ENCODE assay signal across 8 cellular contexts in the genomic region with DNA sequence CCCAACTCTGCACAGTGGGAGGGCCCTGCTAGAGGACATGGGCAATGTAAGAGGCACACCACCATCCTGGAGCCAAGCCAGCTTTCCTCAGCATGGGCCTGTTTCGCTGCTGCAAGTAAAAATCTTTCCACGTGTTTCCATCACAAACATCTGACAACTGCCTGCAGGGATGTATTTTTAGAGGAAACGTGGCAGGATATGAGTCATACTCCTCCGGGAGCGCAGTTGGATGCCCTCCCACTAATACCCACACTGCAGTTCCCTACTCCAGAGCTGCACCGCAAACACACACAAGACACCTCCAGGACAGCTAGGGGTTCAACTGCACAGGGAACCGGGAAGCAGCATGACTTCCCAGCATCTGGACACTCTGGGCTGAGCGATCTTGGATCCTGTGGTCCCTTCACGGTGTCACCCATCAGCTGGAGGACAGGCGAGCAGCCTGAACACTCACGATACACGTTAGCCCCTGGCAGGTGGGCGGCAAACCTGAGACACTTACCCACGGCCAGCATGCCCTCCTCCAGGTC. TPM values are rescaled to one million over a fixed set of nuclear protein-coding genes. Genes with fewer than 3 reads are reported as not detected.
DNase-seq lines count a peak whose midpoint lies in the region; ATAC-seq, FAIRE-seq and TF ChIP-seq lines count a peak whose summit lies in the region.

No MANE protein-coding gene starts in this region.

- peak; percentile 91 for FAIRE-seq in RCC 7860 (lab: Jason Lieb, UNC)

- no peaks in the 10 kb centered on the region for H3K27me3 Mint-ChIP-seq in dendritic cell treated with granulocyte-macrophage colony-stimulating factor and Interleukin-4, amounts not matched to agents 40 ng/mL and 50 ng/mL, for 4 days

- 77 to 86% methylated on average over 8 to 11 of the region's 14 CpGs for WGBS in mesodermal cell (ENCODE audit: insufficient coverage in 2 of 2), 2 experiments

- peaks cover 100% of the 10 kb centered on the region for H3K36me3 Mint-ChIP-seq in dendritic cell treated with granulocyte-macrophage colony-stimulating factor and Interleukin-4, amounts not matched to agents 40 ng/mL and 50 ng/mL, for 4 days (ENCODE audit: low read depth)

- intact Hi-C loops in dendritic cell treated with granulocyte-macrophage colony-stimulating factor and Interleukin-4, amounts not matched to agents 40 ng/mL and 50 ng/mL, for 4 days (cut with micrococcal nuclease) = no loop called here
- intact Hi-C loops in vagina (cut with DNase I) = no loop called here

- H3K9me3 Mint-ChIP-seq in dendritic cell treated with granulocyte-macrophage colony-stimulating factor and Interleukin-4, amounts not matched to agents 40 ng/mL and 50 ng/mL, for 4 days = no peaks in the 10 kb centered on the region

- TF ChIP-seq CTCF in vagina (IDR thresholded peaks at IDR 0.05) = no peak

- H3K27ac ChIP-seq in mesodermal cell (ENCODE audit: low read depth, low read length, severe bottlenecking) = peak overlapping the region; percentile 75
- peak overlapping the region; percentile 86 for H3K27ac ChIP-seq in vagina

- H3K27ac Mint-ChIP-seq in dendritic cell treated with granulocyte-macrophage colony-stimulating factor and Interleukin-4, amounts not matched to agents 40 ng/mL and 50 ng/mL, for 4 days = peak overlapping the region; percentile 16

- no peak for ATAC-seq in GM21529 (IDR thresholded peaks at IDR 0.05; ENCODE audit: unreplicated experiment)

- H3K4me1 Mint-ChIP-seq in dendritic cell treated with granulocyte-macrophage colony-stimulating factor and Interleukin-4, amounts not matched to agents 40 ng/mL and 50 ng/mL, for 4 days (ENCODE audit: low read depth) = peaks cover 62% of the 10 kb centered on the region

- DNase-seq in GOT3 (lab: John Stamatoyannopoulos, UW) = peak; percentile 30
- DNase-seq in RCC 7860 (ENCODE audit: low spot score) = peak; percentile 95
- peak in 1 of 2 donors; percentile 97 for DNase-seq in vagina (ENCODE audit: extremely low spot score in 2 of 2)
- no peak for DNase-seq in H7
- no peak for DNase-seq in effector CD4-positive, alpha-beta T cell

- H3K4me1 ChIP-seq in mesodermal cell (ENCODE audit: control insufficient read depth, insufficient read depth, low read length, poor library complexity, severe bottlenecking) (peaks cover 45% of the 10 kb centered on the region), vagina (peaks cover 85% of the 10 kb centered on the region)

- peak overlapping the region; percentile 35 for H3K4me3 Mint-ChIP-seq in dendritic cell treated with granulocyte-macrophage colony-stimulating factor and Interleukin-4, amounts not matched to agents 40 ng/mL and 50 ng/mL, for 4 days

- H3K27me3 ChIP-seq in vagina (no peaks in the 10 kb centered on the region), H7 (ENCODE audit: control insufficient read depth, insufficient read depth, low read length) (no peaks in the 10 kb centered on the region)

- H3K36me3 ChIP-seq in mesodermal cell (ENCODE audit: control insufficient read depth, insufficient read depth, low read length) (peaks cover 71% of the 10 kb centered on the region), vagina (peaks cover 0 to 59% of the 10 kb centered on the region in 2 donors), H7 (replicated peaks; ENCODE audit: control insufficient read depth, insufficient read depth, low read length) (peaks cover 15% of the 10 kb centered on the region)

- TF ChIP-seq POLR2A in vagina (IDR thresholded peaks at IDR 0.05) = no peak

- H3K4me3 ChIP-seq in mesodermal cell (ENCODE audit: extremely low read depth, insufficient read depth, low read length, poor library complexity, severe bottlenecking) = no peak overlapping the region
- no peak overlapping the region for H3K4me3 ChIP-seq in vagina
- no peak overlapping the region for H3K4me3 ChIP-seq in H7 (ENCODE audit: insufficient read depth, low read depth, low read length)

- H3K9me3 ChIP-seq in mesodermal cell (ENCODE audit: control insufficient read depth, low read length) (no peaks in the 10 kb centered on the region), vagina (no peaks in the 10 kb centered on the region)

RNA-seq across cellular contexts. Expression of gene PLAC9, which starts 26.1 kb away (rescaled TPM):
- 7.5 TPM for polyA plus RNA-seq in mesodermal cell (2013, experiment 1 of 2)
- polyA plus RNA-seq in mesodermal cell (2013, experiment 2 of 2) = 6.0 TPM
- 61.4 TPM for total RNA-seq in vagina
- total RNA-seq in H7 (2014; rRNA removed; shearing (Covaris generic)) = 4.9 and 5.1 TPM in 2 replicates

RNA-seq across cellular contexts. Expression of gene ANXA11, which starts 46.7 kb away (rescaled TPM):
- 112 TPM for polyA plus RNA-seq in mesodermal cell (2013, experiment 1 of 2)
- polyA plus RNA-seq in mesodermal cell (2013, experiment 2 of 2) = 106 TPM
- 101 TPM for total RNA-seq in vagina
- 42.1 and 67.3 TPM in 2 replicates for total RNA-seq in H7 (2014; rRNA removed; shearing (Covaris generic))

Comparison
In these comparisons a context has a peak if more than half of its experiments do, and no peak if none do; other contexts are left out.
1. DNase-seq: peak in GOT3 (single experiment) and RCC 7860 (single experiment); none in H7 (single experiment) and effector CD4-positive, alpha-beta T cell (single experiment).
2. RNA of gene PLAC9, which starts 26.1 kb away (total RNA-seq): 61.4 TPM in vagina (single experiment); 4.9 to 5.1 TPM in H7; every median in the first group is over 10 times any median in the second.